ENCODE assay signal across 8 cellular contexts in genomic region chr3:192409203-192409837, GRCh38.
DNase-seq lines count a peak whose midpoint lies in the region; ATAC-seq and TF ChIP-seq lines count a peak whose summit lies in the region.
"Had no signal": no experiment of that assay in that cellular context is flagged by ENCODE, and none has a peak within 500 bp of the region (broad histone marks: within the 10 kb centered on the region; RNA-seq: fewer than 3 reads in every experiment).

No MANE protein-coding gene starts in this region.

- no peaks in the 10 kb centered on the region for H3K9me3 ChIP-seq in transverse colon
- H3K9me3 ChIP-seq: SJSA1 had no signal

- TF ChIP-seq CTCF in transverse colon (IDR thresholded peaks at IDR 0.05): no peak

- DNase-seq in HT1080 (ENCODE audit: low read depth): peak; percentile 66
- DNase-seq in caudate nucleus (lab: John Stamatoyannopoulos, UW): peak in 16 of 61 donors; percentile 11 to 66 (median 34)
- no peak for DNase-seq in left lobe of liver (ENCODE audit: low spot score)
- DNase-seq in transverse colon: no peak
- no peak for DNase-seq in central memory CD4-positive, alpha-beta T cell
- DNase-seq in NCI-H187 (lab: John Stamatoyannopoulos, UW): no peak

- no peak for TF ChIP-seq POLR2A in transverse colon (IDR thresholded peaks at IDR 0.05)

- H3K4me1 ChIP-seq in transverse colon: peaks cover 0 to 10% (median 3%) of the 10 kb centered on the region in 4 donors
- H3K4me1 ChIP-seq: SJSA1 had no signal

- intact Hi-C loops in transverse colon (cut with DNase I; ENCODE audit: low total_unique reads): no loop called here

- no peak for TF ChIP-seq EP300 in transverse colon (IDR thresholded peaks at IDR 0.05; ENCODE audit: low read depth)

- 5% methylated on average over 50 of the region's 60 CpGs; no CpG with 5 or more reads in 1 of the 2 donors for WGBS in transverse colon (ENCODE audit: low coverage in 1 of 2), 2 donors

- H3K36me3 ChIP-seq in transverse colon: no peaks in the 10 kb centered on the region
- H3K36me3 ChIP-seq: SJSA1 had no signal

- ATAC-seq in GM19025 (IDR thresholded peaks at IDR 0.05; ENCODE audit: low read depth, unreplicated experiment): peak; percentile 59
- ATAC-seq in left lobe of liver: peak; percentile 78

- peaks cover 54% of the 10 kb centered on the region for H3K27me3 ChIP-seq in transverse colon

- H3K4me3 ChIP-seq in transverse colon: peak overlapping the region in 3 of 4 donors; percentile 26 to 49 (median 33)
- H3K4me3 ChIP-seq: SJSA1 had no signal

- in situ Hi-C loops in transverse colon (cut with MboI; ENCODE audit: low pct_ligation_motif_present in 1 of 4, low pct_unique_long_range_greater_than_20kb in 1 of 4, low sequenced_read_pairs in 3 of 4): no loop called here

- H3K27ac ChIP-seq in caudate nucleus (ENCODE audit: low read depth, low read length) (peak overlapping the region; percentile 7), transverse colon (peak overlapping the region in 2 of 4 donors; percentile 8 to 24)
- H3K27ac ChIP-seq: SJSA1 had no signal
